ENCODE assay signal across 9 cellular contexts in genomic region chr6:163438940-163439335, GRCh38. TPM values are rescaled to one million over a fixed set of nuclear protein-coding genes. Genes with fewer than 3 reads are reported as not detected.
DNase-seq lines count a peak whose midpoint lies in the region; ATAC-seq, FAIRE-seq and TF ChIP-seq lines count a peak whose summit lies in the region.
"Had no signal": no experiment of that assay in that cellular context is flagged by ENCODE, and none has a peak within 500 bp of the region (broad histone marks: within the 10 kb centered on the region; RNA-seq: fewer than 3 reads in every experiment).

No MANE protein-coding gene starts in this region.

- H3K9me1 ChIP-seq in keratinocyte (ENCODE audit: control insufficient read depth, extremely low read depth, insufficient read depth, low read length), result peaks cover 4% of the 10 kb centered on the region

- peak in 2 of 3 donors; percentile 5 to 8 for DNase-seq in CD4-positive, CD25-positive, alpha-beta regulatory T cell
- DNase-seq in keratinocyte (ENCODE audit: low read depth, low spot score) (no peak), NCI-H510A (lab: John Stamatoyannopoulos, UW) (no peak), mucosa of gallbladder (ENCODE audit: low spot score) (no peak), nephron progenitor cell (no peak)

- peak in 1 of 2 donors; percentile 47 for ATAC-seq in CD4-positive, CD25-positive, alpha-beta regulatory T cell (ENCODE audit: low read depth in 2 of 2)
- ATAC-seq in GM18870 (IDR thresholded peaks at IDR 0.05; ENCODE audit: unreplicated experiment), result peak; percentile 41
- peak; percentile 64 for ATAC-seq in SK-N-SH treated with all-trans-retinoic acid at 6 μM for 48 hours
- no peak for ATAC-seq in HG03439 (IDR thresholded peaks at IDR 0.05; ENCODE audit: unreplicated experiment)
- ATAC-seq: Panc1 had no signal

- no peaks in the 10 kb centered on the region for H3K36me3 Mint-ChIP-seq in CD4-positive, CD25-positive, alpha-beta regulatory T cell
- H3K36me3 Mint-ChIP-seq in nephron progenitor cell (ENCODE audit: low read depth), result peaks cover 48% of the 10 kb centered on the region

- H4K20me1 ChIP-seq in keratinocyte (ENCODE audit: control insufficient read depth, extremely low read depth, insufficient read depth, low read length), result peaks cover 12% of the 10 kb centered on the region

- no peaks in the 10 kb centered on the region for H3K36me3 ChIP-seq in CD4-positive, CD25-positive, alpha-beta regulatory T cell (ENCODE audit: control insufficient read depth, insufficient read depth, low read length)
- no peaks in the 10 kb centered on the region for H3K36me3 ChIP-seq in keratinocyte (ENCODE audit: control insufficient read depth in 2 of 2, extremely low read depth in 1 of 2, insufficient read depth in 2 of 2, low read length in 2 of 2)

- no peaks in the 10 kb centered on the region for H3K9me3 Mint-ChIP-seq in CD4-positive, CD25-positive, alpha-beta regulatory T cell
- peaks cover 13% of the 10 kb centered on the region for H3K9me3 Mint-ChIP-seq in nephron progenitor cell

- no peak for TF ChIP-seq CTCF in keratinocyte (optimal IDR thresholded peaks at IDR 0.05 in 1 of 3, IDR thresholded peaks at IDR 0.05 in 1 of 3, conservative IDR thresholded peaks at IDR 0.05 in 1 of 3; ENCODE audit: extremely low read depth in 1 of 3, insufficient read depth in 2 of 3, low read length in 3 of 3)
- TF ChIP-seq CTCF in nephron progenitor cell (IDR thresholded peaks at IDR 0.05), result no peak

- no peaks in the 10 kb centered on the region for H3K27me3 Mint-ChIP-seq in CD4-positive, CD25-positive, alpha-beta regulatory T cell
- no peaks in the 10 kb centered on the region for H3K27me3 Mint-ChIP-seq in nephron progenitor cell (ENCODE audit: low read depth, poor library complexity)

- no peaks in the 10 kb centered on the region for H3K27me3 ChIP-seq in CD4-positive, CD25-positive, alpha-beta regulatory T cell (ENCODE audit: control insufficient read depth, insufficient read depth, low read length)
- H3K27me3 ChIP-seq in keratinocyte (ENCODE audit: control insufficient read depth, extremely low read depth, insufficient read depth, low read length), result no peaks in the 10 kb centered on the region

- H3K4me1 Mint-ChIP-seq in CD4-positive, CD25-positive, alpha-beta regulatory T cell, result peaks cover 19 to 63% (median 57%) of the 10 kb centered on the region in 4 donors
- H3K4me1 Mint-ChIP-seq in nephron progenitor cell, result peaks cover 11% of the 10 kb centered on the region

- H3K9ac ChIP-seq in keratinocyte (ENCODE audit: control insufficient read depth, extremely low read depth, insufficient read depth, low read length), result no peak overlapping the region

- H3K4me2 ChIP-seq in keratinocyte (ENCODE audit: control insufficient read depth, extremely low read depth, insufficient read depth, low read depth, low read length), result no peak overlapping the region

- FAIRE-seq in keratinocyte (lab: Jason Lieb, UNC), result no peak

- H3K4me3 Mint-ChIP-seq in CD4-positive, CD25-positive, alpha-beta regulatory T cell, result no peak overlapping the region
- no peak overlapping the region for H3K4me3 Mint-ChIP-seq in nephron progenitor cell

- peaks cover 95% of the 10 kb centered on the region for H3K79me2 ChIP-seq in keratinocyte (ENCODE audit: control insufficient read depth, insufficient read depth, low read length)

- dilution Hi-C loops in keratinocyte (cut with MboI; ENCODE audit: extremely low pct_ligation_motif_present, low sequenced_read_pairs), result no loop called here

- no peak overlapping the region for H2AFZ ChIP-seq in keratinocyte (ENCODE audit: control insufficient read depth, low read length)

- no peak overlapping the region for H3K27ac Mint-ChIP-seq in CD4-positive, CD25-positive, alpha-beta regulatory T cell
- H3K27ac Mint-ChIP-seq in nephron progenitor cell, result no peak overlapping the region

- H3K4me1 ChIP-seq in CD4-positive, CD25-positive, alpha-beta regulatory T cell (ENCODE audit: control insufficient read depth, insufficient read depth, low read length, poor library complexity, severe bottlenecking), result peaks cover 22% of the 10 kb centered on the region
- H3K4me1 ChIP-seq in keratinocyte (ENCODE audit: control insufficient read depth, extremely low read depth, insufficient read depth, low read length), result peaks cover 21% of the 10 kb centered on the region

- H3K27ac ChIP-seq in CD4-positive, CD25-positive, alpha-beta regulatory T cell (ENCODE audit: insufficient read depth, low read length, poor library complexity, severe bottlenecking), result no peak overlapping the region
- H3K27ac ChIP-seq in keratinocyte (ENCODE audit: control insufficient read depth, insufficient read depth, low read length), result peak overlapping the region; percentile 31

- no peaks in the 10 kb centered on the region for H3K9me3 ChIP-seq in CD4-positive, CD25-positive, alpha-beta regulatory T cell (ENCODE audit: control insufficient read depth in 2 of 2, low read length in 2 of 2)
- H3K9me3 ChIP-seq in keratinocyte (ENCODE audit: control insufficient read depth, low read depth, low read length), result no peaks in the 10 kb centered on the region

- no peak overlapping the region for H3K4me3 ChIP-seq in CD4-positive, CD25-positive, alpha-beta regulatory T cell (ENCODE audit: low read depth, low read length)
- H3K4me3 ChIP-seq in keratinocyte (ENCODE audit: control insufficient read depth in 2 of 3, extremely low read depth in 1 of 3, insufficient read depth in 2 of 3, low read depth in 1 of 3, low read length in 3 of 3), result no peak overlapping the region

TF ChIP-seq in SK-N-SH treated with all-trans-retinoic acid at 6 μM for 48 hours, 23 proteins besides CTCF, POLR2A, EP300 and RAD21 (continues in another document):
- no peak for TF ChIP-seq ZC3H10 (CRISPR knock-in tag; IDR thresholded peaks at IDR 0.05)
- TF ChIP-seq TOX (CRISPR knock-in tag; IDR thresholded peaks at IDR 0.05; ENCODE audit: borderline replicate concordance), result no peak
- no peak for TF ChIP-seq ZFP3 (CRISPR knock-in tag; IDR thresholded peaks at IDR 0.05)
- TF ChIP-seq ZNF70 (CRISPR knock-in tag; IDR thresholded peaks at IDR 0.05), result no peak
- TF ChIP-seq CREB5 (CRISPR knock-in tag; IDR thresholded peaks at IDR 0.05; ENCODE audit: low read depth), result no peak
- no peak for TF ChIP-seq POU6F1 (CRISPR knock-in tag; IDR thresholded peaks at IDR 0.05; ENCODE audit: borderline replicate concordance, low read depth)
- no peak for TF ChIP-seq ARNTL (CRISPR knock-in tag; IDR thresholded peaks at IDR 0.05; ENCODE audit: borderline replicate concordance, low read depth)
- no peak for TF ChIP-seq ISL1 (CRISPR knock-in tag; IDR thresholded peaks at IDR 0.05)
- TF ChIP-seq ESRRG (CRISPR knock-in tag; IDR thresholded peaks at IDR 0.05), result no peak
- no peak for TF ChIP-seq CSRNP3 (CRISPR knock-in tag; IDR thresholded peaks at IDR 0.05)
- TF ChIP-seq ZFP30 (CRISPR knock-in tag; IDR thresholded peaks at IDR 0.05), result no peak
- no peak for TF ChIP-seq CSDC2 (CRISPR knock-in tag; IDR thresholded peaks at IDR 0.05)
- TF ChIP-seq TCF4 (CRISPR knock-in tag; IDR thresholded peaks at IDR 0.05; ENCODE audit: borderline replicate concordance), result no peak
- no peak for TF ChIP-seq GLIS3 (CRISPR knock-in tag; IDR thresholded peaks at IDR 0.05)

RNA-seq across cellular contexts. Expression of gene QKI, which starts 24.4 kb away (rescaled TPM):
- 89.7 TPM for total RNA-seq in CD4-positive, CD25-positive, alpha-beta regulatory T cell
- 10 to 100 TPM; 10.0 to 22.2 (median 13.7) TPM for polyA plus RNA-seq in CD4-positive, CD25-positive, alpha-beta regulatory T cell
- 44.7 to 82.8 TPM (median 53.3 TPM) in 3 replicates for polyA plus RNA-seq in keratinocyte
- polyA plus RNA-seq in keratinocyte (2011; ENCODE audit: low read depth), result 99.8 TPM
- polyA plus RNA-seq in keratinocyte (2011; cell fraction: cytosol; rRNA removed), result 53.5 and 69.8 TPM in 2 replicates
- polyA plus RNA-seq in keratinocyte (2011; cell fraction: nucleus; rRNA removed), result 66.5 and 75.1 TPM in 2 replicates
- polyA plus RNA-seq in keratinocyte (2012; ENCODE audit: low replicate concordance), result 38.5 and 47.5 TPM in 2 replicates
- 135 to 160 TPM (median 157 TPM) in 3 replicates for polyA minus RNA-seq in keratinocyte
- polyA minus RNA-seq in keratinocyte (2011; cell fraction: cytosol; rRNA and poly(A)+ RNA removed), result 79.2 TPM
- 79.6 and 101 TPM in 2 replicates for polyA minus RNA-seq in keratinocyte (2011; cell fraction: nucleus; rRNA and poly(A)+ RNA removed)
- total RNA-seq in mucosa of gallbladder, result 80.0 TPM

Comparison
In these comparisons a context has a peak if more than half of its experiments do, and no peak if none do; other contexts are left out.
1. DNase-seq: peak in CD4-positive, CD25-positive, alpha-beta regulatory T cell (2 of 3); none in keratinocyte (single experiment), NCI-H510A (single experiment), mucosa of gallbladder (single experiment) and nephron progenitor cell (single experiment).